In the genomic region with DNA sequence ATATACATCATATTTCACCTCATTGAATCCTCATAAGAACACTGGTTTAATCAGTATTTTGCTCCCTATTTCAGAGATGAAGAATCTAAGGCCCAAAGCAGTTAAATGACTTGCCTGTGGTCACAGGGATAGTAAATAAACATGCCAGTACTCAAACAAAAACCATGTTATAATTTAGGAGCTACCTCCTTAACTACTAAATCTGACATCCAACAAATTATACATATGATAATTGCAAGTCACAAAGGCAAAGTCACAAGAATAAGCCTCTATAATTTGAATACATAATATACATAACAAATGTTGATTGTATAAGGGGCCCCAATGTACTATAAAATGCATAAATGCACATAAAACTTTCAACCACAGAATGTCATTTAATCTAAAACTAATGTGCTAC, we compare ENCODE assay signal across 8 cellular contexts.
"Had no signal": no experiment of that assay in that cellular context is flagged by ENCODE, and none has a peak within 500 bp of the region (broad histone marks: within the 10 kb centered on the region; RNA-seq: fewer than 3 reads in every experiment).

No MANE protein-coding gene starts in this region.

- H3K4me3 Mint-ChIP-seq: HFFc6, IgD-negative memory B cell had no signal

- H3K36me3 ChIP-seq: HAP-1 had no signal

- H3K9me3 ChIP-seq: HAP-1 had no signal

- DNase-seq: GM23248, GOT3, H7, HFFc6, KBM-7 had no signal

- H2AFZ ChIP-seq: GM23248 had no signal

- H3K27me3 Mint-ChIP-seq: IgD-negative memory B cell had no signal

- H3K9me3 Mint-ChIP-seq: HFFc6 had no signal

- H3K9ac ChIP-seq: GM23248 had no signal

- H3K27ac Mint-ChIP-seq: HFFc6, IgD-negative memory B cell had no signal

- H3K27ac ChIP-seq: GM23248, HL-60 had no signal

- H3K4me3 ChIP-seq: GM23248, HAP-1 had no signal
